Comparison of ENCODE assay signal across 15 cellular contexts in genomic region chr1:24117722-24118409, GRCh38. TPM values are rescaled to one million over a fixed set of nuclear protein-coding genes. Genes with fewer than 3 reads are reported as not detected.
A peak's percentile ranks its signal among the peaks of the same experiment; 100 is the strongest.
DNase-seq lines count a peak whose midpoint lies in the region; TF ChIP-seq lines count a peak whose summit lies in the region.
"Had no signal": no experiment of that assay in that cellular context is flagged by ENCODE, and none has a peak within 500 bp of the region (broad histone marks: within the 10 kb centered on the region; RNA-seq: fewer than 3 reads in every experiment).

No MANE protein-coding gene starts in this region.

- WGBS in suprapubic skin = 67% methylated on average over 13 of the region's 14 CpGs

- CTCF ChIA-PET in HEK293 (lab: Yijun Ruan, JAX) = interaction anchor here (0.6 to 1.0 kb wide), 6 partner anchors 32 to 312 kb away, joined by 3 to 6 read pairs (median 3); no protein-coding TSS in a partner anchor

- H3K4me1 ChIP-seq in HEK293 (ENCODE audit: control insufficient read depth, insufficient read depth, low read length) (no peaks in the 10 kb centered on the region), suprapubic skin (peaks cover 45% of the 10 kb centered on the region)

- TF ChIP-seq POLR2A in suprapubic skin (IDR thresholded peaks at IDR 0.05) = no peak

- no peak overlapping the region for H3K27ac ChIP-seq in HEK293 (ENCODE audit: extremely low read depth, low read depth, low read length)
- peak overlapping the region; percentile 27 for H3K27ac ChIP-seq in suprapubic skin

- H3K9me3 ChIP-seq in HEK293 (ENCODE audit: control insufficient read depth, insufficient read depth, low read depth, low read length) (no peaks in the 10 kb centered on the region), suprapubic skin (no peaks in the 10 kb centered on the region)

- TF ChIP-seq CTCF in HEK293 (tag by site-specific recombination; IDR thresholded peaks at IDR 0.05) (no peak), suprapubic skin (IDR thresholded peaks at IDR 0.05) (no peak)

- no peaks in the 10 kb centered on the region for H3K27me3 ChIP-seq in suprapubic skin

- H3K36me3 ChIP-seq in HEK293 (ENCODE audit: control insufficient read depth in 2 of 2, insufficient read depth in 1 of 2, low read length in 2 of 2) = no peaks in the 10 kb centered on the region
- H3K36me3 ChIP-seq in suprapubic skin = no peaks in the 10 kb centered on the region

- DNase-seq in amniotic epithelial cell (ENCODE audit: low read depth) = peak; percentile 55
- peak; percentile 89 for DNase-seq in islet precursor cell
- DNase-seq in suprapubic skin (ENCODE audit: low spot score in 2 of 2) = peak in 1 of 2 donors; percentile 62
- DNase-seq in midbrain (lab: John Stamatoyannopoulos, UW) = no peak
- DNase-seq in activated effector memory CD4-positive, alpha-beta T cell treated with anti-CD3 and anti-CD28 coated beads, Interleukin-2, amount 50 U/mL, for 16 hours = no peak
- no peak for DNase-seq in GF-D8 (lab: John Stamatoyannopoulos, UW)
- DNase-seq: activated CD4-positive, alpha-beta T cell treated with anti-CD3 and anti-CD28 coated beads for 4 hours; activated gamma-delta T cell; left cardiac atrium; NCI-H1048; NCI-H526 had no signal

- no peak for TF ChIP-seq EP300 in suprapubic skin (IDR thresholded peaks at IDR 0.05)

- POLR2A ChIA-PET in HEK293 (lab: Yijun Ruan, JAX) = interaction anchor here (0.6 to 0.7 kb wide), 2 partner anchors 32 to 154 kb away, joined by 3 read pairs; no protein-coding TSS in a partner anchor

- H3K4me3 ChIP-seq in HEK293 (ENCODE audit: low read depth, low read length) (no peak overlapping the region), suprapubic skin (no peak overlapping the region)

TF ChIP-seq in HEK293, 187 proteins besides CTCF, POLR2A, EP300 and RAD21:
- TF ChIP-seq KLF1 (tag by site-specific recombination; IDR thresholded peaks at IDR 0.05) (peak; percentile 49; the same call in 1 of the 2 replicates), ZNF18 (tag by site-specific recombination; IDR thresholded peaks at IDR 0.05) (no peak), GLIS2 (tag by site-specific recombination; IDR thresholded peaks at IDR 0.05) (peak; percentile 19; the same call in 1 of the 2 replicates)

RNA-seq across cellular contexts. Expression of gene MYOM3, which starts 5.9 kb away (rescaled TPM):
- 1 to 10 TPM; 1.5 to 2.3 (median 2.1) TPM for total RNA-seq in suprapubic skin
- total RNA-seq: fibroblast of villous mesenchyme, neural crest cell had no signal

RNA-seq across cellular contexts. Expression of gene IL22RA1, which starts 25.1 kb away (rescaled TPM):
- 10 to 100 TPM; 16.6 to 36.4 (median 27.8) TPM for total RNA-seq in suprapubic skin
- total RNA-seq: cerebellum, fibroblast of villous mesenchyme, neural crest cell had no signal

Comparison
In these comparisons a context has a peak if more than half of its experiments do, and no peak if none do; other contexts are left out.
1. DNase-seq: peak in amniotic epithelial cell (single experiment) and islet precursor cell (single experiment); none in midbrain (single experiment), activated effector memory CD4-positive, alpha-beta T cell treated with anti-CD3 and anti-CD28 coated beads, Interleukin-2, amount 50 U/mL, for 16 hours (single experiment) and GF-D8 (single experiment).